18 cellular contexts compared by ENCODE assay signal in genomic region chr18:67961701-67962440, GRCh38.
DNase-seq lines count a peak whose midpoint lies in the region; ATAC-seq, FAIRE-seq and TF ChIP-seq lines count a peak whose summit lies in the region.
"Had no signal": no experiment of that assay in that cellular context is flagged by ENCODE, and none has a peak within 500 bp of the region (broad histone marks: within the 10 kb centered on the region; RNA-seq: fewer than 3 reads in every experiment).

No MANE protein-coding gene starts in this region.

- H3K4me3 ChIP-seq in HepG2 (replicated peaks in 1 of 3; ENCODE audit: insufficient read depth in 1 of 3, low read depth in 2 of 3, low read length in 3 of 3) = no peak overlapping the region
- no peak overlapping the region for H3K4me3 ChIP-seq in right lobe of liver
- H3K4me3 ChIP-seq in neuronal stem cell (ENCODE audit: low read length in 2 of 2) = no peak overlapping the region
- H3K4me3 ChIP-seq: BLaER1 treated with 17β-estradiol and CSF1 and Interleukin-3, amounts not matched to agents 10 nM and 100 nM had no signal

- H3K27me3 ChIP-seq in HepG2 (ENCODE audit: control insufficient read depth in 1 of 2, insufficient read depth in 2 of 2, low read length in 2 of 2) (no peaks in the 10 kb centered on the region), right lobe of liver (no peaks in the 10 kb centered on the region), neuronal stem cell (ENCODE audit: control insufficient read depth in 3 of 3, insufficient read depth in 3 of 3, low read depth in 1 of 3, low read length in 3 of 3) (no peaks in the 10 kb centered on the region)
- H3K27me3 ChIP-seq: BLaER1 treated with 17β-estradiol and CSF1 and Interleukin-3, amounts not matched to agents 10 nM and 100 nM had no signal

- H3K79me2 ChIP-seq in HepG2 (ENCODE audit: insufficient read depth, low read length) = no peaks in the 10 kb centered on the region

- no peak overlapping the region for H2BK12ac ChIP-seq in neuronal stem cell (ENCODE audit: low read length)

- CTCF ChIA-PET in HepG2 (lab: Yijun Ruan, JAX; ENCODE audit: low intra/inter-chr PET ratio, low total read pairs) = no interaction called here

- no peak overlapping the region for H3K4ac ChIP-seq in neuronal stem cell (ENCODE audit: low read length)

- H2AFZ ChIP-seq in HepG2 (ENCODE audit: low read length) (no peak overlapping the region), neuronal stem cell (ENCODE audit: low read length) (no peak overlapping the region)

- no peak for FAIRE-seq in HepG2 (lab: Jason Lieb, UNC)
- FAIRE-seq: GM12892, GM18507 had no signal

- no peak overlapping the region for H2BK120ac ChIP-seq in neuronal stem cell (ENCODE audit: low read depth, low read length)

- H3K4me1 ChIP-seq in HepG2 (ENCODE audit: insufficient read depth, low read length) = no peaks in the 10 kb centered on the region
- no peaks in the 10 kb centered on the region for H3K4me1 ChIP-seq in right lobe of liver
- H3K4me1 ChIP-seq in neuronal stem cell (ENCODE audit: control insufficient read depth in 2 of 2, insufficient read depth in 1 of 2, low read depth in 1 of 2, low read length in 2 of 2) = peaks cover 2 to 5% of the 10 kb centered on the region in 2 donors
- H3K4me1 ChIP-seq: BLaER1 treated with 17β-estradiol and CSF1 and Interleukin-3, amounts not matched to agents 10 nM and 100 nM had no signal

- H3K4me2 ChIP-seq in HepG2 (ENCODE audit: low read depth, low read length) (no peak overlapping the region), neuronal stem cell (ENCODE audit: insufficient read depth, low read length, poor library complexity, severe bottlenecking) (no peak overlapping the region)
- H3K4me2 ChIP-seq: BLaER1 treated with 17β-estradiol and CSF1 and Interleukin-3, amounts not matched to agents 10 nM and 100 nM had no signal

- no peak overlapping the region for H3K14ac ChIP-seq in neuronal stem cell (ENCODE audit: low read length)

- no peak overlapping the region for H4K91ac ChIP-seq in neuronal stem cell (ENCODE audit: low read depth, low read length, poor library complexity)

- no peak overlapping the region for H3K18ac ChIP-seq in neuronal stem cell (ENCODE audit: low read length)

- ATAC-seq in HepG2 = no peak
- ATAC-seq in right lobe of liver = no peak
- ATAC-seq in GM21367 (IDR thresholded peaks at IDR 0.05; ENCODE audit: unreplicated experiment) = no peak
- ATAC-seq: CD8-positive, alpha-beta T cell; HCT116 had no signal

- H3K23ac ChIP-seq in neuronal stem cell (ENCODE audit: low read depth, low read length, poor library complexity) = no peak overlapping the region

- H2BK5ac ChIP-seq in neuronal stem cell (ENCODE audit: low read length) = no peak overlapping the region

- POLR2A ChIA-PET in HepG2 (lab: Yijun Ruan, JAX) = no interaction called here

- no peak overlapping the region for H2AK5ac ChIP-seq in neuronal stem cell (ENCODE audit: low read depth, low read length)

- no peaks in the 10 kb centered on the region for H4K20me1 ChIP-seq in HepG2 (ENCODE audit: insufficient read depth, low read length)
- H4K20me1 ChIP-seq: BLaER1 treated with 17β-estradiol and CSF1 and Interleukin-3, amounts not matched to agents 10 nM and 100 nM had no signal

- BruUV-seq in HepG2 (replicated peaks; lab: Mats Ljungman, UMichigan) = no TSS peak

- no peaks in the 10 kb centered on the region for H3K79me1 ChIP-seq in neuronal stem cell (ENCODE audit: low read depth, low read length)

- H3K27ac ChIP-seq in HepG2 (ENCODE audit: extremely low read length, insufficient read depth, low read length) (no peak overlapping the region), right lobe of liver (no peak overlapping the region), neuronal stem cell (replicated peaks; ENCODE audit: low read length) (no peak overlapping the region)
- H3K27ac ChIP-seq: BLaER1 treated with 17β-estradiol and CSF1 and Interleukin-3, amounts not matched to agents 10 nM and 100 nM; HL-60 had no signal

- intact Hi-C loops in HepG2 (cut with micrococcal nuclease; ENCODE audit: unreplicated experiment) (no loop called here), right lobe of liver (cut with DNase I) (no loop called here)

- WGBS in HepG2 (ENCODE audit: low lambda C conversion rate) = 21% methylated on average over 7 of the region's 7 CpGs
- 66% methylated on average over 7 of the region's 7 CpGs for WGBS in right lobe of liver (ENCODE audit: insufficient coverage, low coverage, low lambda C conversion rate, missing lambda C conversion rate)
- WGBS in neuronal stem cell (ENCODE audit: extremely low coverage in 2 of 2, insufficient read length in 2 of 2, insufficient replicate concordance in 1 of 2), 2 donors = no CpG with 5 or more reads among the region's 7 CpGs

- DNase-seq in HepG2 (ENCODE audit: low spot score) (no peak), right lobe of liver (no peak), amniotic epithelial cell (ENCODE audit: low read depth) (peak; percentile 25), neuronal stem cell (ENCODE audit: low spot score) (peak; percentile 21), NCI-H345 (lab: John Stamatoyannopoulos, UW) (no peak)
- DNase-seq: Calu3; CD8-positive, alpha-beta T cell; DMS79; GDM1; GOT3; H7; HFFc6 had no signal

- no peaks in the 10 kb centered on the region for H3K36me3 ChIP-seq in HepG2 (replicated peaks in 1 of 2; ENCODE audit: control insufficient read depth in 1 of 2, insufficient read depth in 2 of 2, low read length in 2 of 2)
- H3K36me3 ChIP-seq in right lobe of liver = no peaks in the 10 kb centered on the region
- H3K36me3 ChIP-seq in neuronal stem cell (replicated peaks in 1 of 2; ENCODE audit: control insufficient read depth in 2 of 2, insufficient read depth in 2 of 2, low read length in 2 of 2) = no peaks in the 10 kb centered on the region
- H3K36me3 ChIP-seq: BLaER1 treated with 17β-estradiol and CSF1 and Interleukin-3, amounts not matched to agents 10 nM and 100 nM had no signal

- H4K8ac ChIP-seq in neuronal stem cell (ENCODE audit: low read depth, low read length) = no peak overlapping the region

- no peaks in the 10 kb centered on the region for H3K9me3 ChIP-seq in HepG2 (ENCODE audit: low read length)
- H3K9me3 ChIP-seq in right lobe of liver = no peaks in the 10 kb centered on the region
- no peaks in the 10 kb centered on the region for H3K9me3 ChIP-seq in neuronal stem cell (replicated peaks in 1 of 2; ENCODE audit: control insufficient read depth in 2 of 2, insufficient read depth in 1 of 2, low read depth in 1 of 2, low read length in 2 of 2)
- H3K9me3 ChIP-seq: BLaER1 treated with 17β-estradiol and CSF1 and Interleukin-3, amounts not matched to agents 10 nM and 100 nM had no signal

- no peak overlapping the region for H2BK15ac ChIP-seq in neuronal stem cell (ENCODE audit: low read length)

- TF ChIP-seq RAD21 in HepG2 (CRISPR knock-in tag; IDR thresholded peaks at IDR 0.05) = no peak

- no peak for TF ChIP-seq CTCF in HepG2 (CRISPR knock-in tag; IDR thresholded peaks at IDR 0.05)
- TF ChIP-seq CTCF in right lobe of liver (IDR thresholded peaks at IDR 0.05) = no peak

- no peak for TF ChIP-seq EP300 in HepG2 (IDR thresholded peaks at IDR 0.05; ENCODE audit: low read depth in 2 of 2, low read length in 2 of 2)
- no peak for TF ChIP-seq EP300 in HepG2 (CRISPR knock-in tag; IDR thresholded peaks at IDR 0.05; ENCODE audit: borderline replicate concordance)

- in situ Hi-C loops in HepG2 (cut with HindIII; ENCODE audit: extremely low pct_ligation_motif_present, low pct_unique_long_range_greater_than_20kb) = no loop called here

- H3K9ac ChIP-seq in HepG2 (ENCODE audit: insufficient read depth, low read depth, low read length) (no peak overlapping the region), neuronal stem cell (ENCODE audit: low read depth, low read length, poor library complexity) (no peak overlapping the region)
- H3K9ac ChIP-seq: BLaER1 treated with 17β-estradiol and CSF1 and Interleukin-3, amounts not matched to agents 10 nM and 100 nM had no signal

- TF ChIP-seq POLR2A in HepG2 (IDR thresholded peaks at IDR 0.05; ENCODE audit: insufficient read depth in 1 of 2, low read depth in 2 of 2, low read length in 2 of 2) = no peak
- no peak for TF ChIP-seq POLR2A in right lobe of liver (IDR thresholded peaks at IDR 0.05)

TF ChIP-seq in HepG2, 621 proteins besides CTCF, POLR2A, EP300 and RAD21:
- TF ChIP-seq CEBPB (IDR thresholded peaks at IDR 0.05; ENCODE audit: borderline replicate concordance, low read depth, low read length) (peak; percentile 51; the same call in 1 of the 2 replicates), CREBL2 (CRISPR knock-in tag; IDR thresholded peaks at IDR 0.05; ENCODE audit: borderline replicate concordance) (no peak)

Comparison
In these comparisons a context has a peak if more than half of its experiments do, and no peak if none do; other contexts are left out.
1. DNase-seq: peak in amniotic epithelial cell (single experiment) and neuronal stem cell (single experiment); none in HepG2 (single experiment), right lobe of liver (0 of 3) and NCI-H345 (single experiment).